Comparison of ENCODE assay signal across 28 cellular contexts in the genomic region with DNA sequence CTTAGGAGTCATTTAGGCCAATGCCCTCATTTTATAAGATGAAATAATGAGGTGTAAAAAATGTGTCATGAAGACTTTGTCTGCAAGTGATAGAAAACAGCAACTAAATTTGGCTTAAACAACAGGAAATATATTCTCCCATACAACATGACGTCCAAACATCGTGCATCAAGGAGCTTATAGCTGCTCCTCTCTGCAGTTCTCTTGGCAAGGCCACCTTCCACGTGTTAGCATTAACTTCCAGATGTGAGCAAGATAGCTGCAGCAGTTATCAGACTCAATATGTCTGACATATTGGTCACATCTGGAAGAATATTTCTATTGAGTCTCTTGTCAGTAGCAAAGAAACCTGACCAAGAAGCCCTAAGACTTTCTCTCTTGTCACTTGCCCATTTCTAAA.
"Had no signal": no experiment of that assay in that cellular context is flagged by ENCODE, and none has a peak within 500 bp of the region (broad histone marks: within the 10 kb centered on the region; RNA-seq: fewer than 3 reads in every experiment).

No MANE protein-coding gene starts in this region.

- H3K4me1 Mint-ChIP-seq: nephron; neural progenitor cell; stimulated activated effector memory CD8-positive, alpha-beta T cell treated with anti-CD3 and anti-CD28 coated beads, Interleukin-12 subunit alpha, Interleukin-12 subunit beta, amount 100 ng/mL, for 72 hours had no signal

- H3K9me3 ChIP-seq: ovary, psoas muscle, right lobe of liver, sigmoid colon, stomach, thoracic aorta, thyroid gland, upper lobe of right lung, uterus had no signal

- H3K9ac ChIP-seq: neural progenitor cell, parathyroid adenoma had no signal

- DNase-seq: natural killer cell; occipital lobe; ovary; posterior cingulate gyrus; psoas muscle; right cardiac atrium; right lobe of liver; sigmoid colon; small intestine; stimulated activated CD4-positive, alpha-beta T cell treated with anti-CD3 and anti-CD28 coated beads, Interleukin-15, amount 100 ng/mL, for 24 hours; stimulated activated CD4-positive, alpha-beta T cell treated with anti-CD3 and anti-CD28 coated beads, Interleukin-2, amount 100 ng/mL, for 24 hours; stimulated activated CD4-positive, alpha-beta T cell treated with anti-CD3 and anti-CD28 coated beads, Interleukin-2, amount 100 ng/mL, for 48 hours; stimulated activated CD4-positive, alpha-beta T cell treated with anti-CD3 and anti-CD28 coated beads, Interleukin-4, amount 100 ng/mL, for 24 hours; stimulated activated naive B cell treated with anti-CD40 and anti-IgM and Interleukin-4, amounts not matched to agents 10 μg/mL and 1 μg/mL and 100 μg/mL, for 72 hours; stimulated activated naive CD4-positive, alpha-beta T cell treated with Interleukin-2 at 50 U/mL for 16 hours; stomach; thyroid gland; upper lobe of right lung; uterus had no signal

- H2AFZ ChIP-seq: neural progenitor cell, parathyroid adenoma had no signal

- H3K36me3 Mint-ChIP-seq: natural killer cell, neural progenitor cell had no signal

- H3K4me2 ChIP-seq: neural progenitor cell had no signal

- H3K4me3 Mint-ChIP-seq: natural killer cell; nephron; neural progenitor cell; stimulated activated effector memory CD8-positive, alpha-beta T cell treated with anti-CD3 and anti-CD28 coated beads, Interleukin-12 subunit alpha, Interleukin-12 subunit beta, amount 100 ng/mL, for 72 hours; stimulated activated naive B cell treated with anti-CD40 and anti-IgM and Interleukin-4, amounts not matched to agents 10 μg/mL and 1 μg/mL and 100 μg/mL, for 72 hours; stimulated activated naive CD8-positive, alpha-beta T cell treated with anti-CD3 and anti-CD28 coated beads, Interleukin-15, Interleukin-2, amounts not matched to agents 100 ng/mL and 50 ng/mL, for 24 hours; type B pancreatic cell had no signal

- H3K79me2 ChIP-seq: parathyroid adenoma had no signal

- H3K4me1 ChIP-seq: neural progenitor cell, parathyroid adenoma, thyroid gland, upper lobe of right lung had no signal

- H3K27ac Mint-ChIP-seq: natural killer cell; nephron; neural progenitor cell; progenitor cell of endocrine pancreas; stimulated activated effector memory CD8-positive, alpha-beta T cell treated with anti-CD3 and anti-CD28 coated beads, Interleukin-12 subunit alpha, Interleukin-12 subunit beta, amount 100 ng/mL, for 72 hours; stimulated activated naive B cell treated with anti-CD40 and anti-IgM and Interleukin-4, amounts not matched to agents 10 μg/mL and 1 μg/mL and 100 μg/mL, for 72 hours; stimulated activated naive CD8-positive, alpha-beta T cell treated with anti-CD3 and anti-CD28 coated beads, Interleukin-15, Interleukin-2, amounts not matched to agents 100 ng/mL and 50 ng/mL, for 24 hours; type B pancreatic cell had no signal

- H3K27me3 Mint-ChIP-seq: progenitor cell of endocrine pancreas; stimulated activated naive B cell treated with anti-CD40 and anti-IgM and Interleukin-4, amounts not matched to agents 10 μg/mL and 1 μg/mL and 100 μg/mL, for 72 hours; stimulated activated naive CD8-positive, alpha-beta T cell treated with anti-CD3 and anti-CD28 coated beads, Interleukin-15, Interleukin-2, amounts not matched to agents 100 ng/mL and 50 ng/mL, for 24 hours; type B pancreatic cell had no signal

- H3K36me3 ChIP-seq: neural progenitor cell, ovary, thoracic aorta, uterus had no signal

- H3K9me3 Mint-ChIP-seq: natural killer cell; stimulated activated effector memory CD8-positive, alpha-beta T cell treated with anti-CD3 and anti-CD28 coated beads, Interleukin-12 subunit alpha, Interleukin-12 subunit beta, amount 100 ng/mL, for 72 hours; stimulated activated naive CD8-positive, alpha-beta T cell treated with anti-CD3 and anti-CD28 coated beads, Interleukin-15, Interleukin-2, amounts not matched to agents 100 ng/mL and 50 ng/mL, for 24 hours; type B pancreatic cell had no signal

- H3K27me3 ChIP-seq: neural progenitor cell, ovary, right lobe of liver, sigmoid colon, stomach, thyroid gland, tibial nerve, upper lobe of right lung, uterus had no signal

- H3K4me3 ChIP-seq: neural progenitor cell, ovary, psoas muscle, right lobe of liver, sigmoid colon, stomach, thoracic aorta, thyroid gland, tibial nerve, upper lobe of right lung, uterus had no signal

- H3K27ac ChIP-seq: neural progenitor cell, ovary, parathyroid adenoma, psoas muscle, right lobe of liver, sigmoid colon, stomach, thoracic aorta, thyroid gland, tibial nerve, upper lobe of right lung, uterus had no signal
